8 cellular contexts compared by ENCODE assay signal in genomic region chr11:67372993-67373915, GRCh38. TPM values are rescaled to one million over a fixed set of nuclear protein-coding genes. Genes with fewer than 3 reads are reported as not detected.
DNase-seq lines count a peak whose midpoint lies in the region; ATAC-seq and TF ChIP-seq lines count a peak whose summit lies in the region.

Gene CLCF1 (minus strand): TSS chr11:67373598. CDS start chr11:67373539, 59 bp downstream.

- peaks cover 52% of the 10 kb centered on the region for H3K27me3 Mint-ChIP-seq in activated T-helper 2 cell treated with anti-CD3 and anti-CD28 coated beads, Interferon-gamma antibody, Interleukin-2, Interleukin-4, amounts not matched to agents 10 μg/mL and 5 μg/mL and 100 μg/mL, durations not matched to agents 14 hours and 24 hours and 36 hours (ENCODE audit: low read depth)

- H3K4me3 ChIP-seq in OCI-LY3 (ENCODE audit: low read length) (peak within 1 kb of the TSS; percentile 92), fibroblast of the aortic adventitia (ENCODE audit: low read depth, low read length) (peak within 1 kb of the TSS; percentile 70), neuron (ENCODE audit: low read length) (peak within 1 kb of the TSS; percentile 55), vagina (peak within 1 kb of the TSS; percentile 63 to 81)

- DNase-seq in 8988T (peak; percentile 86), fibroblast of the aortic adventitia (ENCODE audit: low read depth) (peak; percentile 90), vagina (ENCODE audit: extremely low spot score in 2 of 2) (no peak)
- DNase-seq in activated T-helper 2 cell treated with anti-CD3 and anti-CD28 coated beads, Interferon-gamma antibody, Interleukin-2, Interleukin-4, amounts not matched to agents 10 μg/mL and 5 μg/mL and 100 μg/mL, durations not matched to agents 14 hours and 24 hours and 36 hours (ENCODE audit: low spot score) = no peak

- in situ Hi-C loops in GM18951 (cut with MboI; ENCODE audit: low sequenced_read_pairs, unreplicated experiment) = no loop called here

- peaks cover 32% of the 10 kb centered on the region for H3K79me2 ChIP-seq in OCI-LY3 (ENCODE audit: low read length)

- H3K9me3 Mint-ChIP-seq in activated T-helper 2 cell treated with anti-CD3 and anti-CD28 coated beads, Interferon-gamma antibody, Interleukin-2, Interleukin-4, amounts not matched to agents 10 μg/mL and 5 μg/mL and 100 μg/mL, durations not matched to agents 14 hours and 24 hours and 36 hours = no peaks in the 10 kb centered on the region

- peaks cover 38% of the 10 kb centered on the region for H3K4me1 Mint-ChIP-seq in activated T-helper 2 cell treated with anti-CD3 and anti-CD28 coated beads, Interferon-gamma antibody, Interleukin-2, Interleukin-4, amounts not matched to agents 10 μg/mL and 5 μg/mL and 100 μg/mL, durations not matched to agents 14 hours and 24 hours and 36 hours (ENCODE audit: low read depth)

- H3K36me3 Mint-ChIP-seq in activated T-helper 2 cell treated with anti-CD3 and anti-CD28 coated beads, Interferon-gamma antibody, Interleukin-2, Interleukin-4, amounts not matched to agents 10 μg/mL and 5 μg/mL and 100 μg/mL, durations not matched to agents 14 hours and 24 hours and 36 hours (ENCODE audit: low read depth) = peaks cover 4% of the 10 kb centered on the region

- no peaks in the 10 kb centered on the region for H3K9me3 ChIP-seq in OCI-LY3 (ENCODE audit: insufficient read depth, low read length)
- H3K9me3 ChIP-seq in neuron (ENCODE audit: low read length) = no peaks in the 10 kb centered on the region
- H3K9me3 ChIP-seq in vagina = no peaks in the 10 kb centered on the region

- H3K9ac ChIP-seq in OCI-LY3 (ENCODE audit: low read length) = peak within 1 kb of the TSS; percentile 97

- intact Hi-C loops in activated T-helper 2 cell treated with anti-CD3 and anti-CD28 coated beads, Interferon-gamma antibody, Interleukin-2, Interleukin-4, amounts not matched to agents 10 μg/mL and 5 μg/mL and 100 μg/mL, durations not matched to agents 14 hours and 24 hours and 36 hours (cut with micrococcal nuclease) = no loop called here
- intact Hi-C loops in vagina (cut with DNase I) = loop anchor here (1.0 kb wide), 1 partner anchor 19 kb away; no protein-coding TSS in a partner anchor

- H3K4me1 ChIP-seq in OCI-LY3 (ENCODE audit: low read length) (peaks cover 29% of the 10 kb centered on the region), neuron (ENCODE audit: insufficient read depth, low read length) (peaks cover 48% of the 10 kb centered on the region), vagina (peaks cover 68% of the 10 kb centered on the region)

- H3K4me3 Mint-ChIP-seq in activated T-helper 2 cell treated with anti-CD3 and anti-CD28 coated beads, Interferon-gamma antibody, Interleukin-2, Interleukin-4, amounts not matched to agents 10 μg/mL and 5 μg/mL and 100 μg/mL, durations not matched to agents 14 hours and 24 hours and 36 hours (ENCODE audit: low read depth) = peak within 1 kb of the TSS; percentile 89

- no peak for TF ChIP-seq CTCF in OCI-LY3 (IDR thresholded peaks at IDR 0.05; ENCODE audit: low read depth, low read length)
- no peak for TF ChIP-seq CTCF in fibroblast of the aortic adventitia (IDR thresholded peaks at IDR 0.05; ENCODE audit: insufficient read depth, low read length)
- no peak for TF ChIP-seq CTCF in vagina (IDR thresholded peaks at IDR 0.05)

- peak; percentile 58 for TF ChIP-seq POLR2A in GM18951 (IDR thresholded peaks at IDR 0.05; ENCODE audit: extremely low read depth, insufficient read depth, insufficient read length)
- peak in 1 of 2 donors; percentile 4 for TF ChIP-seq POLR2A in vagina (IDR thresholded peaks at IDR 0.05)

- H4K20me1 ChIP-seq in OCI-LY3 (ENCODE audit: insufficient read depth, low read length) = peaks cover 10% of the 10 kb centered on the region; the same call in 1 of the 2 replicates

- H3K27ac ChIP-seq in OCI-LY3 (ENCODE audit: low read length) = peak within 1 kb of the TSS; percentile 69
- peak within 1 kb of the TSS; percentile 98 for H3K27ac ChIP-seq in vagina

- H3K27me3 ChIP-seq in OCI-LY3 (ENCODE audit: low read depth, low read length) = peaks cover 18% of the 10 kb centered on the region
- no peaks in the 10 kb centered on the region for H3K27me3 ChIP-seq in neuron (ENCODE audit: insufficient read depth, low read length)
- no peaks in the 10 kb centered on the region for H3K27me3 ChIP-seq in vagina

- H2AFZ ChIP-seq in OCI-LY3 (ENCODE audit: low read depth, low read length) (peak within 1 kb of the TSS; percentile 30; the same call in 1 of the 2 replicates), neuron (ENCODE audit: low read depth, low read length) (peak within 1 kb of the TSS; percentile 70)

- no peak for ATAC-seq in GM21576 (IDR thresholded peaks at IDR 0.05; ENCODE audit: unreplicated experiment)

- no peaks in the 10 kb centered on the region for H3K36me3 ChIP-seq in OCI-LY3 (replicated peaks; ENCODE audit: low read depth, low read length)
- H3K36me3 ChIP-seq in neuron (ENCODE audit: insufficient read depth, low read length) = no peaks in the 10 kb centered on the region
- no peaks in the 10 kb centered on the region for H3K36me3 ChIP-seq in vagina

- peak within 1 kb of the TSS; percentile 87 for H3K27ac Mint-ChIP-seq in activated T-helper 2 cell treated with anti-CD3 and anti-CD28 coated beads, Interferon-gamma antibody, Interleukin-2, Interleukin-4, amounts not matched to agents 10 μg/mL and 5 μg/mL and 100 μg/mL, durations not matched to agents 14 hours and 24 hours and 36 hours

- H3K4me2 ChIP-seq in OCI-LY3 (ENCODE audit: low read length) = peak within 1 kb of the TSS; percentile 99

RNA-seq across cellular contexts. Expression of gene CLCF1, which starts in this region (rescaled TPM):
- 2.9 and 3.0 TPM in 2 replicates for total RNA-seq in activated T-helper 2 cell treated with anti-CD3 and anti-CD28 coated beads, Interferon-gamma antibody, Interleukin-2, Interleukin-4, amounts not matched to agents 10 μg/mL and 5 μg/mL and 100 μg/mL, durations not matched to agents 14 hours and 24 hours and 36 hours
- 1.5 and 9.4 TPM in 2 replicates for total RNA-seq in fibroblast of the aortic adventitia (ENCODE audit: low replicate concordance)
- 20.6 TPM for total RNA-seq in vagina

Comparison
In these comparisons a context has a peak if more than half of its experiments do, and no peak if none do; other contexts are left out.
1. DNase-seq: peak in 8988T (single experiment) and fibroblast of the aortic adventitia (single experiment); none in activated T-helper 2 cell treated with anti-CD3 and anti-CD28 coated beads, Interferon-gamma antibody, Interleukin-2, Interleukin-4, amounts not matched to agents 10 μg/mL and 5 μg/mL and 100 μg/mL, durations not matched to agents 14 hours and 24 hours and 36 hours (single experiment) and vagina (0 of 2).
2. Peak in every context shown above with its lines, with median percentiles within 50 percentile points of each other: H3K4me3 ChIP-seq.